Comparison of ENCODE assay signal across 8 cellular contexts in the genomic region with DNA sequence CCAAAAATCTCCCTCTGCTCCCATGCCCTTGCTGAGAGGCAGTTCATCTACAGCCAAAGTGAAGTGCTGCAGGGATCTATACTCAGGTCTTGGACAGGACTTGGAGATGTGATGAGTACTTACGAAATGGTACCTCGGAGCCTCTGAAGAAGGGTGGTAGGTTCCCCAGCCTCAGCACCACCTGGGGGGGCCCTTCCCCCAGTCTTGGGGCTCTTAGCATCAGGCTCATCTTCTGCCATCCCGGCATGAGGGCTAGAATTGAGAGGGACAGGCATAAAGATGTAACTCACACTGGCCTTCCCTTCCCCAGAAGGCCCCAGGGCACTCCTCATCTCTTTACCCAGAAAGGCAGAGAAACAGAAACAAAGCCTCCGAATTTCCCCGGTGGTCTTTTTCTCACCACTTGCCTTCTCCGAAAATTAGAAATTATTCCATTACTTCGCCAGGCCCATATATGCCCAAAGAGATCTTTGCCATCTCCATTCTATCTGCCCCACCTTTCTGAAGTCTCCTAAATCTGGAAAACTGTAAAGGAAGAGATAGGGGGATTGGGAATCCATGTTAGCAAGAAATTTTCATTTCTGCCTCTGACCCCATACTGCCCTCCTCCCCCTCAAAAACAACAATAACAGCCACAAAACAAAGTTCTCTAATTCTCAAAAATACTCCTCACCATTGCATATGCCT. TPM values are rescaled to one million over a fixed set of nuclear protein-coding genes. Genes with fewer than 3 reads are reported as not detected.
DNase-seq lines count a peak whose midpoint lies in the region; ATAC-seq and TF ChIP-seq lines count a peak whose summit lies in the region.

No MANE protein-coding gene starts in this region.

- POLR2A ChIA-PET in CD4-positive, alpha-beta memory T cell (lab: Charles Lee; ENCODE audit: partially characterized antibody), result interaction anchor here (0.6 to 2.2 kb wide), 6 partner anchors 19 to 156 kb away, joined by 3 to 23 read pairs (median 4); a partner anchor contains a TSS
- POLR2A ChIA-PET in RWPE1 (lab: Yijun Ruan, JAX; ENCODE audit: low non-redundant PET), result no interaction called here

- H4K20me1 ChIP-seq in osteoblast (ENCODE audit: insufficient read depth, low read length), result no peaks in the 10 kb centered on the region

- H3K9ac ChIP-seq in endodermal cell (ENCODE audit: extremely low read depth, low read length, poor library complexity, severe bottlenecking), result peak overlapping the region; percentile 93

- H3K27ac Mint-ChIP-seq in CD4-positive, alpha-beta memory T cell, result peak overlapping the region; percentile 96 to 100 (median 98)
- H3K27ac Mint-ChIP-seq in endodermal cell, result peak overlapping the region; percentile 100

- peaks cover 29% of the 10 kb centered on the region for H3K4me1 ChIP-seq in CD4-positive, alpha-beta memory T cell (ENCODE audit: insufficient read depth, low read length)
- H3K4me1 ChIP-seq in endodermal cell (ENCODE audit: control insufficient read depth, insufficient read depth, low read length) (peaks cover 2% of the 10 kb centered on the region), osteoblast (ENCODE audit: insufficient read depth, low read length) (peaks cover 21% of the 10 kb centered on the region)

- peak overlapping the region; percentile 90 to 98 (median 94) for H3K4me3 Mint-ChIP-seq in CD4-positive, alpha-beta memory T cell
- H3K4me3 Mint-ChIP-seq in endodermal cell, result peak overlapping the region; percentile 84

- no peaks in the 10 kb centered on the region for H3K27me3 ChIP-seq in CD4-positive, alpha-beta memory T cell (ENCODE audit: insufficient read depth, low read length)
- H3K27me3 ChIP-seq in endodermal cell (ENCODE audit: control insufficient read depth, insufficient read depth, low read length, poor library complexity, severe bottlenecking) (no peaks in the 10 kb centered on the region), osteoblast (ENCODE audit: insufficient read depth, low read length) (no peaks in the 10 kb centered on the region)

- TF ChIP-seq CTCF in RWPE1 (conservative IDR thresholded peaks at IDR 0.05; ENCODE audit: low read depth), result no peak
- no peak for TF ChIP-seq CTCF in endodermal cell (conservative IDR thresholded peaks at IDR 0.05)
- no peak for TF ChIP-seq CTCF in osteoblast (IDR thresholded peaks at IDR 0.05; ENCODE audit: extremely low read depth, low read depth, low read length)

- H3K4me3 ChIP-seq in CD4-positive, alpha-beta memory T cell (ENCODE audit: low read length in 2 of 2), result peak overlapping the region; percentile 59 to 71
- H3K4me3 ChIP-seq in endodermal cell (ENCODE audit: low read length) (peak overlapping the region; percentile 93), osteoblast (ENCODE audit: insufficient read depth, low read length) (peak overlapping the region; percentile 95)

- peaks cover 21 to 47% of the 10 kb centered on the region in 2 donors for H3K36me3 Mint-ChIP-seq in CD4-positive, alpha-beta memory T cell
- peaks cover 31% of the 10 kb centered on the region for H3K36me3 Mint-ChIP-seq in endodermal cell (ENCODE audit: low read depth)

- peak overlapping the region; percentile 98 for H2AFZ ChIP-seq in osteoblast (ENCODE audit: low read length)

- H3K27me3 Mint-ChIP-seq in CD4-positive, alpha-beta memory T cell, result no peaks in the 10 kb centered on the region
- no peaks in the 10 kb centered on the region for H3K27me3 Mint-ChIP-seq in endodermal cell (ENCODE audit: insufficient read depth)

- ATAC-seq in HG02798 (IDR thresholded peaks at IDR 0.05; ENCODE audit: poor library complexity, unreplicated experiment), result no peak
- no peak for ATAC-seq in HG03460 (IDR thresholded peaks at IDR 0.05; ENCODE audit: unreplicated experiment)
- no peak for ATAC-seq in GM21717 (IDR thresholded peaks at IDR 0.05; ENCODE audit: unreplicated experiment)

- H3K4me2 ChIP-seq in osteoblast (ENCODE audit: insufficient read depth, low read length), result peak overlapping the region; percentile 90

- H3K36me3 ChIP-seq in CD4-positive, alpha-beta memory T cell (ENCODE audit: insufficient read depth, low read length), result peaks cover 26% of the 10 kb centered on the region
- H3K36me3 ChIP-seq in endodermal cell (ENCODE audit: control insufficient read depth, insufficient read depth, low read length) (peaks cover 21% of the 10 kb centered on the region), osteoblast (ENCODE audit: insufficient read depth, low read length) (peaks cover 17% of the 10 kb centered on the region)

- no peaks in the 10 kb centered on the region for H3K9me3 ChIP-seq in CD4-positive, alpha-beta memory T cell (ENCODE audit: control insufficient read depth in 1 of 2, low read length in 2 of 2)
- H3K9me3 ChIP-seq in endodermal cell (ENCODE audit: control insufficient read depth, low read length) (no peaks in the 10 kb centered on the region), osteoblast (ENCODE audit: low read depth, low read length) (no peaks in the 10 kb centered on the region)

- WGBS in endodermal cell (ENCODE audit: insufficient coverage in 1 of 2, insufficient read length in 1 of 2), 2 experiments, result 55% methylated on average over 7 of the region's 7 CpGs

- peaks cover 0 to 5% (median 0%) of the 10 kb centered on the region in 8 donors for H3K9me3 Mint-ChIP-seq in CD4-positive, alpha-beta memory T cell
- peaks cover 11% of the 10 kb centered on the region for H3K9me3 Mint-ChIP-seq in endodermal cell

- peaks cover 15% of the 10 kb centered on the region for H3K79me2 ChIP-seq in osteoblast (ENCODE audit: insufficient read depth, low read length)

- peak overlapping the region; percentile 97 for H3K27ac ChIP-seq in CD4-positive, alpha-beta memory T cell (ENCODE audit: low read depth, low read length)
- H3K27ac ChIP-seq in RWPE1 (peak overlapping the region; percentile 86), endodermal cell (ENCODE audit: low read depth, low read length) (peak overlapping the region; percentile 99), osteoblast (ENCODE audit: low read depth, low read length) (peak overlapping the region; percentile 96)

- intact Hi-C loops in CD4-positive, alpha-beta memory T cell (cut with micrococcal nuclease), result loop anchor here (2.0 to 10.0 kb wide), 3 partner anchors 91 to 271 kb away; a partner anchor contains a TSS

- H3K4me1 Mint-ChIP-seq in CD4-positive, alpha-beta memory T cell, result peaks cover 22 to 41% (median 31%) of the 10 kb centered on the region in 4 donors
- peaks cover 20% of the 10 kb centered on the region for H3K4me1 Mint-ChIP-seq in endodermal cell

- no peak for DNase-seq in CD4-positive, alpha-beta memory T cell
- DNase-seq in RWPE1 (ENCODE audit: low spot score) (no peak), endodermal cell (no peak), osteoblast (ENCODE audit: insufficient read length, low spot score, missing footprints) (no peak), NCI-H2196 treated with DMSO at 0.1 percent for 48 hours (lab: John Stamatoyannopoulos, UW; ENCODE audit: unreplicated experiment) (no peak)

- CTCF ChIA-PET in CD4-positive, alpha-beta memory T cell (lab: Charles Lee; ENCODE audit: partially characterized antibody), result interaction anchor here (10.9 kb wide), 1 partner anchor 45 kb away, joined by 247 read pairs; no protein-coding TSS in a partner anchor
- CTCF ChIA-PET in RWPE1 (lab: Yijun Ruan, JAX), result no interaction called here

RNA-seq across cellular contexts. Expression of a gene that starts 0.8 kb away (rescaled TPM):
- total RNA-seq in CD4-positive, alpha-beta memory T cell, result 10 to 100 TPM; 56.3 to 64.3 TPM
- 10 to 100 TPM; 32.1 to 33.6 TPM for polyA plus RNA-seq in CD4-positive, alpha-beta memory T cell
- total RNA-seq in endodermal cell (10 to 100 TPM; 57.7 to 72.1 TPM), osteoblast (22.4 and 24.2 TPM in 2 replicates)
- polyA plus RNA-seq in endodermal cell (2013, experiment 1 of 2), result 66.0 TPM
- polyA plus RNA-seq in endodermal cell (2013, experiment 2 of 2), result 64.5 TPM

RNA-seq across cellular contexts. Expression of a gene that starts 19.0 kb away (rescaled TPM):
- total RNA-seq in CD4-positive, alpha-beta memory T cell, result 10 to 100 TPM; 87.2 to 97.4 TPM
- 10 to 100 TPM; 56.6 to 68.8 TPM for polyA plus RNA-seq in CD4-positive, alpha-beta memory T cell
- total RNA-seq in endodermal cell (10 to 100 TPM; 34.3 to 37.5 TPM), osteoblast (43.3 and 43.8 TPM in 2 replicates)
- polyA plus RNA-seq in endodermal cell (2013, experiment 1 of 2), result 32.4 TPM
- 30.8 TPM for polyA plus RNA-seq in endodermal cell (2013, experiment 2 of 2)

RNA-seq across cellular contexts. Expression of a gene that starts 26.3 kb away (rescaled TPM):
- total RNA-seq in CD4-positive, alpha-beta memory T cell, result not detected
- polyA plus RNA-seq in CD4-positive, alpha-beta memory T cell, result not detected
- 10 to 100 TPM; 35.4 to 39.2 TPM for total RNA-seq in endodermal cell
- polyA plus RNA-seq in endodermal cell (2013, experiment 1 of 2), result 40.1 TPM
- 37.3 TPM for polyA plus RNA-seq in endodermal cell (2013, experiment 2 of 2)
- 28.3 and 42.0 TPM in 2 replicates for total RNA-seq in osteoblast

RNA-seq across cellular contexts. Expression of a gene that starts 53.1 kb away (rescaled TPM):
- 100 to 1,000 TPM; 189 to 202 TPM for total RNA-seq in CD4-positive, alpha-beta memory T cell
- 10 to 100 TPM; 68.2 to 85.7 TPM for polyA plus RNA-seq in CD4-positive, alpha-beta memory T cell
- 100 to 1,000 TPM; 327 to 333 TPM for total RNA-seq in endodermal cell
- 278 TPM for polyA plus RNA-seq in endodermal cell (2013, experiment 1 of 2)
- 254 TPM for polyA plus RNA-seq in endodermal cell (2013, experiment 2 of 2)
- 362 and 375 TPM in 2 replicates for total RNA-seq in osteoblast

Comparison
In these comparisons a context has a peak if more than half of its experiments do, and no peak if none do; other contexts are left out.
1. RNA of a gene that starts 26.3 kb away (total RNA-seq): 28.3 to 42.0 TPM in osteoblast and 35.4 to 39.2 TPM in endodermal cell; not detected in CD4-positive, alpha-beta memory T cell; every median in the first group is over 10 times any median in the second.
2. Peak in every context shown above with its lines, with median percentiles within 50 percentile points of each other: H3K27ac ChIP-seq and H3K4me3 ChIP-seq.